ENCODE assay signal across 8 cellular contexts in genomic region chr12:79933580-79934264, GRCh38. TPM values are rescaled to one million over a fixed set of nuclear protein-coding genes. Genes with fewer than 3 reads are reported as not detected.
DNase-seq lines count a peak whose midpoint lies in the region; ATAC-seq, FAIRE-seq and TF ChIP-seq lines count a peak whose summit lies in the region.

No MANE protein-coding gene starts in this region.

- H3K27ac ChIP-seq in 22Rv1 (peak overlapping the region; percentile 87), HUES48 (ENCODE audit: low read depth, low read length) (peak overlapping the region; percentile 99), osteoblast (ENCODE audit: low read depth, low read length) (peak overlapping the region; percentile 93)

- TF ChIP-seq CTCF in 22Rv1 (IDR thresholded peaks at IDR 0.05) (no peak), foreskin fibroblast (IDR thresholded peaks at IDR 0.05; ENCODE audit: low read depth, low read length) (no peak), osteoblast (IDR thresholded peaks at IDR 0.05; ENCODE audit: extremely low read depth, low read depth, low read length) (no peak)

- FAIRE-seq in GM18507 (lab: Jason Lieb, UNC), result peak; percentile 54

- CTCF ChIA-PET in activated CD4-positive, alpha-beta memory T cell treated with anti-CD3 and anti-CD28 coated beads, Interleukin-2, amount 10 ng/mL, durations not matched to agents 7 days and 5 days (lab: Charles Lee), result interaction anchor here (1.0 kb wide), 1 partner anchor 253 kb away, joined by 3 read pairs; no protein-coding TSS in a partner anchor

- H3K9ac ChIP-seq in HUES48 (ENCODE audit: low read depth, low read length), result peak overlapping the region; percentile 99

- H3K4me1 Mint-ChIP-seq in activated CD4-positive, alpha-beta memory T cell treated with anti-CD3 and anti-CD28 coated beads, Interleukin-2, amount 10 ng/mL, durations not matched to agents 7 days and 5 days, result peaks cover 49% of the 10 kb centered on the region

- DNase-seq in GM18507 (ENCODE audit: extremely low spot score, insufficient read length, low read depth) (no peak), foreskin fibroblast (peak; percentile 4 to 25), osteoblast (ENCODE audit: insufficient read length, low spot score, missing footprints) (no peak), SHP77 (lab: John Stamatoyannopoulos, UW) (no peak)
- DNase-seq in activated CD4-positive, alpha-beta memory T cell treated with anti-CD3 and anti-CD28 coated beads, Interleukin-2, amount 10 ng/mL, durations not matched to agents 7 days and 5 days, result peak; percentile 34

- POLR2A ChIA-PET in activated CD4-positive, alpha-beta memory T cell treated with anti-CD3 and anti-CD28 coated beads, Interleukin-2, amount 10 ng/mL, durations not matched to agents 7 days and 5 days (lab: Charles Lee), result interaction anchor here (0.7 to 4.2 kb wide), 6 partner anchors 8 to 150 kb away, joined by 3 to 24 read pairs (median 4); no protein-coding TSS in a partner anchor

- peaks cover 76% of the 10 kb centered on the region for H3K79me2 ChIP-seq in osteoblast (ENCODE audit: insufficient read depth, low read length)

- peaks cover 31% of the 10 kb centered on the region for H3K4me1 ChIP-seq in HUES48 (ENCODE audit: control insufficient read depth, insufficient read depth, low read length)
- H3K4me1 ChIP-seq in osteoblast (ENCODE audit: insufficient read depth, low read length), result peaks cover 22% of the 10 kb centered on the region

- peak overlapping the region; percentile 87 for H3K4me2 ChIP-seq in osteoblast (ENCODE audit: insufficient read depth, low read length)

- H3K36me3 Mint-ChIP-seq in activated CD4-positive, alpha-beta memory T cell treated with anti-CD3 and anti-CD28 coated beads, Interleukin-2, amount 10 ng/mL, durations not matched to agents 7 days and 5 days (ENCODE audit: low read depth), result peaks cover 19% of the 10 kb centered on the region

- H3K27me3 Mint-ChIP-seq in activated CD4-positive, alpha-beta memory T cell treated with anti-CD3 and anti-CD28 coated beads, Interleukin-2, amount 10 ng/mL, durations not matched to agents 7 days and 5 days, result no peaks in the 10 kb centered on the region

- no peaks in the 10 kb centered on the region for H3K9me3 Mint-ChIP-seq in activated CD4-positive, alpha-beta memory T cell treated with anti-CD3 and anti-CD28 coated beads, Interleukin-2, amount 10 ng/mL, durations not matched to agents 7 days and 5 days

- H3K27ac Mint-ChIP-seq in activated CD4-positive, alpha-beta memory T cell treated with anti-CD3 and anti-CD28 coated beads, Interleukin-2, amount 10 ng/mL, durations not matched to agents 7 days and 5 days, result peak overlapping the region; percentile 90

- H3K36me3 ChIP-seq in HUES48 (ENCODE audit: control insufficient read depth, insufficient read depth, low read length) (no peaks in the 10 kb centered on the region), osteoblast (ENCODE audit: insufficient read depth, low read length) (no peaks in the 10 kb centered on the region)

- H3K4me3 ChIP-seq in HUES48 (ENCODE audit: low read depth, low read length) (peak overlapping the region; percentile 100), foreskin fibroblast (ENCODE audit: low read depth in 1 of 2, low read length in 2 of 2) (peak overlapping the region; percentile 96 to 97), osteoblast (ENCODE audit: insufficient read depth, low read length) (peak overlapping the region; percentile 97)

- H3K27me3 ChIP-seq in HUES48 (ENCODE audit: control insufficient read depth, insufficient read depth, low read length) (no peaks in the 10 kb centered on the region), osteoblast (ENCODE audit: insufficient read depth, low read length) (no peaks in the 10 kb centered on the region)

- ATAC-seq in HG03039 (IDR thresholded peaks at IDR 0.05; ENCODE audit: unreplicated experiment), result no peak

- peak overlapping the region; percentile 94 for H2AFZ ChIP-seq in osteoblast (ENCODE audit: low read length)

- peak overlapping the region; percentile 87 for H3K4me3 Mint-ChIP-seq in activated CD4-positive, alpha-beta memory T cell treated with anti-CD3 and anti-CD28 coated beads, Interleukin-2, amount 10 ng/mL, durations not matched to agents 7 days and 5 days

- H4K20me1 ChIP-seq in osteoblast (ENCODE audit: insufficient read depth, low read length), result peaks cover 28% of the 10 kb centered on the region

- H3K9me3 ChIP-seq in HUES48 (ENCODE audit: control insufficient read depth, insufficient read depth, low read length), result no peaks in the 10 kb centered on the region
- no peaks in the 10 kb centered on the region for H3K9me3 ChIP-seq in osteoblast (ENCODE audit: low read depth, low read length)

RNA-seq across cellular contexts. Expression of gene PPP1R12A, which starts 1.2 kb away (rescaled TPM):
- total RNA-seq in activated CD4-positive, alpha-beta memory T cell treated with anti-CD3 and anti-CD28 coated beads, Interleukin-2, amount 10 ng/mL, durations not matched to agents 7 days and 5 days, result 100 to 1,000 TPM; 114 to 115 TPM
- 118 and 165 TPM in 2 replicates for total RNA-seq in osteoblast

Comparison
In these comparisons a context has a peak if more than half of its experiments do, and no peak if none do; other contexts are left out.
1. DNase-seq: peak in activated CD4-positive, alpha-beta memory T cell treated with anti-CD3 and anti-CD28 coated beads, Interleukin-2, amount 10 ng/mL, durations not matched to agents 7 days and 5 days (single experiment) and foreskin fibroblast (2 of 2); none in GM18507 (single experiment), osteoblast (single experiment) and SHP77 (0 of 2).
2. Peak in every context shown above with its lines, with median percentiles within 50 percentile points of each other: H3K27ac ChIP-seq and H3K4me3 ChIP-seq.